ENCODE assay signal across 1 cellular context in the genomic region with DNA sequence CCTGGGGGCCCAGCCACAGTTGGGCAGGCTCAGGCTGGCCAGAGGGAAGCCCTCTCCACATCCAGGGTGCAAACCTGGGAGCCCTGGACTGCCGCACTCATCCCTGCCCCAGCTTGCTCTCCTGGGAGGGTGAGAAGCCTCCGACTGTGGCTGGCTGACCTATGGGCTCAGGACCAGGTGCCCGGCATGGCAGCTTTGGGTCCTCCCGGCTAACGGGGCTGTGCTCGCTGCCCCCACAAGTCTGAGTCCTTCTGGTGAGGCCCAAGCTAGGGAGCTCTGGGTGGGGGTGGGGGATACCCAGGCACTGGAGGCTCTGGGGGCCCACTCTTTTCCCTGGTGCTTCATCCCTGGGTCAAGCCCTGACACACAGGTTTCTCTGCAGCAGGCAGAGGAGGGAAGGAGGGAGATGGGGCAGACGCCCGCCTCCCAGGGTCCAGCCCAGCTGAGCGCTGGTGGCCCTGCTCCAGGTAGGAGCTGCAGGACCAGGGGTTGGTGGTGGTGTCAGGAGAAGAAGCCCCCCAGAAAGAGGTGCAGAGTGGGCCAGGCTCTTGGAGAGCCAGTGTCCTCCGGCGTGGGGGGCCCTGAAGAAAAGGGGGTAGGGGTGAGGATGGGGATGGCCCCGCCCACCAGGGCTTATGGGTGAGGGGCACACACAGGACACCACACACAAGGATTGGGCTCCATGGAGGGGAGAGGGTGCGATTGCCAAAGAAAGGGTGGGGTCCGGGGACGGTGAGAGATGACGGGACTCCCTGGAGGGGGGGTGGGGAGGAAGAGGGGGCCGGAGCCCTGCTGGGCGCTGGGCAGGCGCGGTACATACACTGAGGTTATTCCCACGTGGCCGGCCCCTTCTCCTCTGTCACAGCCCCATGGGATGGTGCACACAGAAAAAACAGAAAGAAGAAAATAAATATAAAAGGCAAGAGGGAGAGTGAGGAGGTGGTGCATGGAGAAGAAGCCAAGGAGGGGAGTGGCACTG.
TF ChIP-seq lines count a peak whose summit lies in the region.

No MANE protein-coding gene starts in this region.

TF ChIP-seq in H1, 55 proteins besides CTCF, POLR2A, EP300 and RAD21:
- TF ChIP-seq EZH2 (IDR thresholded peaks at IDR 0.05; ENCODE audit: low read depth, low read length, severe bottlenecking) (no peak), ASH2L (IDR thresholded peaks at IDR 0.05; ENCODE audit: low read length) (no peak), NRF1 (IDR thresholded peaks at IDR 0.05; ENCODE audit: low read depth, low read length) (no peak), BACH1 (IDR thresholded peaks at IDR 0.05; ENCODE audit: low read length) (no peak), CHD2 (IDR thresholded peaks at IDR 0.05; ENCODE audit: low read length) (no peak), ZNF274 (IDR thresholded peaks at IDR 0.05; ENCODE audit: borderline replicate concordance, extremely low read depth, low read length) (no peak), SP4 (IDR thresholded peaks at IDR 0.05; ENCODE audit: low read length) (no peak), RXRA (IDR thresholded peaks at IDR 0.05; ENCODE audit: insufficient read depth, low read depth, low read length) (no peak), TBP (IDR thresholded peaks at IDR 0.05; ENCODE audit: low read depth, low read length) (no peak), TCF12 (IDR thresholded peaks at IDR 0.05; ENCODE audit: low read depth, low read length) (no peak), BRCA1 (IDR thresholded peaks at IDR 0.05; ENCODE audit: low read depth, low read length) (no peak), HDAC2 (IDR thresholded peaks at IDR 0.05; ENCODE audit: borderline replicate concordance in 1 of 2, low read depth in 2 of 2, low read length in 2 of 2) (no peak), SIX5 (IDR thresholded peaks at IDR 0.05; ENCODE audit: low read depth, low read length) (no peak), BCL11A (IDR thresholded peaks at IDR 0.05; ENCODE audit: low read depth in 2 of 2, low read length in 2 of 2) (no peak)
- TF ChIP-seq, protein P1, sequence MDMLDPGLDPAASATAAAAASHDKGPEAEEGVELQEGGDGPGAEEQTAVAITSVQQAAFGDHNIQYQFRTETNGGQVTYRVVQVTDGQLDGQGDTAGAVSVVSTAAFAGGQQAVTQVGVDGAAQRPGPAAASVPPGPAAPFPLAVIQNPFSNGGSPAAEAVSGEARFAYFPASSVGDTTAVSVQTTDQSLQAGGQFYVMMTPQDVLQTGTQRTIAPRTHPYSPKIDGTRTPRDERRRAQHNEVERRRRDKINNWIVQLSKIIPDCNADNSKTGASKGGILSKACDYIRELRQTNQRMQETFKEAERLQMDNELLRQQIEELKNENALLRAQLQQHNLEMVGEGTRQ (IDR thresholded peaks at IDR 0.05; ENCODE audit: low read length), result no peak
- TF ChIP-seq, protein P2, sequence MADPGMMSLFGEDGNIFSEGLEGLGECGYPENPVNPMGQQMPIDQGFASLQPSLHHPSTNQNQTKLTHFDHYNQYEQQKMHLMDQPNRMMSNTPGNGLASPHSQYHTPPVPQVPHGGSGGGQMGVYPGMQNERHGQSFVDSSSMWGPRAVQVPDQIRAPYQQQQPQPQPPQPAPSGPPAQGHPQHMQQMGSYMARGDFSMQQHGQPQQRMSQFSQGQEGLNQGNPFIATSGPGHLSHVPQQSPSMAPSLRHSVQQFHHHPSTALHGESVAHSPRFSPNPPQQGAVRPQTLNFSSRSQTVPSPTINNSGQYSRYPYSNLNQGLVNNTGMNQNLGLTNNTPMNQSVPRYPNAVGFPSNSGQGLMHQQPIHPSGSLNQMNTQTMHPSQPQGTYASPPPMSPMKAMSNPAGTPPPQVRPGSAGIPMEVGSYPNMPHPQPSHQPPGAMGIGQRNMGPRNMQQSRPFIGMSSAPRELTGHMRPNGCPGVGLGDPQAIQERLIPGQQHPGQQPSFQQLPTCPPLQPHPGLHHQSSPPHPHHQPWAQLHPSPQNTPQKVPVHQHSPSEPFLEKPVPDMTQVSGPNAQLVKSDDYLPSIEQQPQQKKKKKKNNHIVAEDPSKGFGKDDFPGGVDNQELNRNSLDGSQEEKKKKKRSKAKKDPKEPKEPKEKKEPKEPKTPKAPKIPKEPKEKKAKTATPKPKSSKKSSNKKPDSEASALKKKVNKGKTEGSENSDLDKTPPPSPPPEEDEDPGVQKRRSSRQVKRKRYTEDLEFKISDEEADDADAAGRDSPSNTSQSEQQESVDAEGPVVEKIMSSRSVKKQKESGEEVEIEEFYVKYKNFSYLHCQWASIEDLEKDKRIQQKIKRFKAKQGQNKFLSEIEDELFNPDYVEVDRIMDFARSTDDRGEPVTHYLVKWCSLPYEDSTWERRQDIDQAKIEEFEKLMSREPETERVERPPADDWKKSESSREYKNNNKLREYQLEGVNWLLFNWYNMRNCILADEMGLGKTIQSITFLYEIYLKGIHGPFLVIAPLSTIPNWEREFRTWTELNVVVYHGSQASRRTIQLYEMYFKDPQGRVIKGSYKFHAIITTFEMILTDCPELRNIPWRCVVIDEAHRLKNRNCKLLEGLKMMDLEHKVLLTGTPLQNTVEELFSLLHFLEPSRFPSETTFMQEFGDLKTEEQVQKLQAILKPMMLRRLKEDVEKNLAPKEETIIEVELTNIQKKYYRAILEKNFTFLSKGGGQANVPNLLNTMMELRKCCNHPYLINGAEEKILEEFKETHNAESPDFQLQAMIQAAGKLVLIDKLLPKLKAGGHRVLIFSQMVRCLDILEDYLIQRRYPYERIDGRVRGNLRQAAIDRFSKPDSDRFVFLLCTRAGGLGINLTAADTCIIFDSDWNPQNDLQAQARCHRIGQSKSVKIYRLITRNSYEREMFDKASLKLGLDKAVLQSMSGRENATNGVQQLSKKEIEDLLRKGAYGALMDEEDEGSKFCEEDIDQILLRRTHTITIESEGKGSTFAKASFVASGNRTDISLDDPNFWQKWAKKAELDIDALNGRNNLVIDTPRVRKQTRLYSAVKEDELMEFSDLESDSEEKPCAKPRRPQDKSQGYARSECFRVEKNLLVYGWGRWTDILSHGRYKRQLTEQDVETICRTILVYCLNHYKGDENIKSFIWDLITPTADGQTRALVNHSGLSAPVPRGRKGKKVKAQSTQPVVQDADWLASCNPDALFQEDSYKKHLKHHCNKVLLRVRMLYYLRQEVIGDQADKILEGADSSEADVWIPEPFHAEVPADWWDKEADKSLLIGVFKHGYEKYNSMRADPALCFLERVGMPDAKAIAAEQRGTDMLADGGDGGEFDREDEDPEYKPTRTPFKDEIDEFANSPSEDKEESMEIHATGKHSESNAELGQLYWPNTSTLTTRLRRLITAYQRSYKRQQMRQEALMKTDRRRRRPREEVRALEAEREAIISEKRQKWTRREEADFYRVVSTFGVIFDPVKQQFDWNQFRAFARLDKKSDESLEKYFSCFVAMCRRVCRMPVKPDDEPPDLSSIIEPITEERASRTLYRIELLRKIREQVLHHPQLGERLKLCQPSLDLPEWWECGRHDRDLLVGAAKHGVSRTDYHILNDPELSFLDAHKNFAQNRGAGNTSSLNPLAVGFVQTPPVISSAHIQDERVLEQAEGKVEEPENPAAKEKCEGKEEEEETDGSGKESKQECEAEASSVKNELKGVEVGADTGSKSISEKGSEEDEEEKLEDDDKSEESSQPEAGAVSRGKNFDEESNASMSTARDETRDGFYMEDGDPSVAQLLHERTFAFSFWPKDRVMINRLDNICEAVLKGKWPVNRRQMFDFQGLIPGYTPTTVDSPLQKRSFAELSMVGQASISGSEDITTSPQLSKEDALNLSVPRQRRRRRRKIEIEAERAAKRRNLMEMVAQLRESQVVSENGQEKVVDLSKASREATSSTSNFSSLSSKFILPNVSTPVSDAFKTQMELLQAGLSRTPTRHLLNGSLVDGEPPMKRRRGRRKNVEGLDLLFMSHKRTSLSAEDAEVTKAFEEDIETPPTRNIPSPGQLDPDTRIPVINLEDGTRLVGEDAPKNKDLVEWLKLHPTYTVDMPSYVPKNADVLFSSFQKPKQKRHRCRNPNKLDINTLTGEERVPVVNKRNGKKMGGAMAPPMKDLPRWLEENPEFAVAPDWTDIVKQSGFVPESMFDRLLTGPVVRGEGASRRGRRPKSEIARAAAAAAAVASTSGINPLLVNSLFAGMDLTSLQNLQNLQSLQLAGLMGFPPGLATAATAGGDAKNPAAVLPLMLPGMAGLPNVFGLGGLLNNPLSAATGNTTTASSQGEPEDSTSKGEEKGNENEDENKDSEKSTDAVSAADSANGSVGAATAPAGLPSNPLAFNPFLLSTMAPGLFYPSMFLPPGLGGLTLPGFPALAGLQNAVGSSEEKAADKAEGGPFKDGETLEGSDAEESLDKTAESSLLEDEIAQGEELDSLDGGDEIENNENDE (IDR thresholded peaks at IDR 0.05; ENCODE audit: insufficient replicate concordance, low read length), result no peak
- TF ChIP-seq, protein P3, sequence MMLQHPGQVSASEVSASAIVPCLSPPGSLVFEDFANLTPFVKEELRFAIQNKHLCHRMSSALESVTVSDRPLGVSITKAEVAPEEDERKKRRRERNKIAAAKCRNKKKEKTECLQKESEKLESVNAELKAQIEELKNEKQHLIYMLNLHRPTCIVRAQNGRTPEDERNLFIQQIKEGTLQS (IDR thresholded peaks at IDR 0.05; ENCODE audit: insufficient read depth, low read depth, low read length), result no peak
